8 cellular contexts compared by ENCODE assay signal in the genomic region with DNA sequence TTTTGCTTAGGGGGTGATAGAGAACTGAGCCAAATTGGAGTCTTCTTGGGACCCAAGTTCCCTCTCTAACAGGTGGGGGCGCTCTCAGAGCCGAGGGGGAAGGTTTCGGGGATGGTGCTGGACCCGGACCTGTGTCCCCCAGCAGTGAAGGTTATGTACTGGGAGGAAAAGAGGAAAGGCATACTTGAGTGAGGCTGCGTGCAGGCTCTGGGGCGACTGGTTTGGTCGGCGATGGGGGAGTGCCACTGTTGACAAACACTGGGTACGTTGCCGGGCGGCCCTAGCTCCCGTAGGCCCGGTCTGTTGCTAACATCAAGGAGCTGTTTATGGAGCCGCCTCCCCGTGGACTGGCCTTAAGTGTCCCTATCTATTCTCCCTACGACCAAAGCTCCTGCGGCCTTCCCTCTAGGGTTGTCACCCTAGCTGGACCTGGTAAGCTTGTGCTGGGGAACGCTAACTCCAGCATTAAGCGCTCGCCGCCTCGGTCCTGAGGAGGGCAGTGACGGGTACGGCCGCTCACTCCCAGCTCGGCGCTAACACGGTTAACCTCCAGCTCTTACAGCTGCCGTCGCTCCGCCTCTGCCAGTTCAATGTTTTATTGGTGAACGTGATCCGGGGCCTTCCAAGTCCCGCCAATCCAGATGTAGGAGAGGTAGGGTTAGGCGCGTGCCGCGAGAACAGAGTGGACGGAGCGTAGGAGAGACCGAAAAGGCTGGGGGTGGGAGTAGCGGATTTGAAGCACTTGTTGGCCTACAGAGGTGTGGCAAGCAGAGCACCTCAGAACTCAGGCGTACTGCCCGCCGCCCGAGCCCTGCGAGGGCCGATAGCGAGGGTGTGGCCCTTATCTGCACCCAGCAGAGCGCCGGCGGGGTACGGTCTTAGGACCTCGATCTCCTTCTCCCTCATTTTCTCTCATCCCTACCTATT. TPM values are rescaled to one million over a fixed set of nuclear protein-coding genes. Genes with fewer than 3 reads are reported as not detected.
DNase-seq lines count a peak whose midpoint lies in the region; ATAC-seq and TF ChIP-seq lines count a peak whose summit lies in the region.

A gene (plus strand): TSS at position 685 of the 927 bp plus-strand sequence. CDS start 422 bp downstream, outside the sequence.

- under 1% methylated on average over 39 of the region's 54 CpGs for WGBS in esophagus muscularis mucosa

- H3K4me3 ChIP-seq in DOHH2 (ENCODE audit: low read length) (peak within 1 kb of the TSS; percentile 95), Peyer's patch (peak within 1 kb of the TSS; percentile 66 to 84 (median 74)), esophagus muscularis mucosa (peak within 1 kb of the TSS; percentile 67 to 83 (median 73))

- intact Hi-C loops in esophagus muscularis mucosa (cut with DNase I) = no loop called here

- H3K36me3 ChIP-seq in DOHH2 (ENCODE audit: control insufficient read depth, low read length) = peaks cover 51% of the 10 kb centered on the region
- H3K36me3 ChIP-seq in KOPT-K1 (ENCODE audit: insufficient read depth, low read length) = peaks cover 61% of the 10 kb centered on the region
- peaks cover 0 to 50% (median 0%) of the 10 kb centered on the region in 3 donors for H3K36me3 ChIP-seq in Peyer's patch
- peaks cover 8 to 70% (median 56%) of the 10 kb centered on the region in 4 donors for H3K36me3 ChIP-seq in esophagus muscularis mucosa

- H3K27me3 ChIP-seq in DOHH2 (ENCODE audit: control insufficient read depth, low read length) (no peaks in the 10 kb centered on the region), Peyer's patch (no peaks in the 10 kb centered on the region), esophagus muscularis mucosa (peaks cover 0 to 3% (median 0%) of the 10 kb centered on the region in 4 donors)

- no peak for TF ChIP-seq EP300 in esophagus muscularis mucosa (IDR thresholded peaks at IDR 0.05)

- TF ChIP-seq POLR2A in Peyer's patch (IDR thresholded peaks at IDR 0.05) (peak; percentile 35 to 54), esophagus muscularis mucosa (IDR thresholded peaks at IDR 0.05; ENCODE audit: low read depth) (no peak)

- H3K27ac ChIP-seq in DOHH2 (ENCODE audit: low read depth, low read length) (peak within 1 kb of the TSS; percentile 41), KOPT-K1 (ENCODE audit: low read depth, low read length, poor library complexity, severe bottlenecking) (peak within 1 kb of the TSS; percentile 71), Peyer's patch (peak within 1 kb of the TSS; percentile 70 to 89 (median 85)), esophagus muscularis mucosa (replicated peaks in 1 of 4) (peak within 1 kb of the TSS; percentile 86 to 91 (median 88))

- H3F3A ChIP-seq in DOHH2 (ENCODE audit: control insufficient read depth, insufficient read depth) = no peaks in the 10 kb centered on the region

- peak within 1 kb of the TSS; percentile 77 for H3K4me2 ChIP-seq in DOHH2 (ENCODE audit: low read length)

- ATAC-seq in GM21786 (IDR thresholded peaks at IDR 0.05; ENCODE audit: unreplicated experiment) = peak; percentile 96

- H4K20me1 ChIP-seq in DOHH2 (ENCODE audit: control insufficient read depth, insufficient read depth, low read depth, low read length) = no peaks in the 10 kb centered on the region

- peaks cover 8% of the 10 kb centered on the region for H3K79me2 ChIP-seq in DOHH2 (ENCODE audit: control insufficient read depth, low read length)

- H3K9me3 ChIP-seq in DOHH2 (ENCODE audit: control insufficient read depth, insufficient read depth, low read length) = no peaks in the 10 kb centered on the region
- no peaks in the 10 kb centered on the region for H3K9me3 ChIP-seq in KOPT-K1 (ENCODE audit: insufficient read depth, low read length, poor library complexity, severe bottlenecking)
- no peaks in the 10 kb centered on the region for H3K9me3 ChIP-seq in Peyer's patch
- no peaks in the 10 kb centered on the region for H3K9me3 ChIP-seq in esophagus muscularis mucosa

- no peaks in the 10 kb centered on the region for H3K9me2 ChIP-seq in DOHH2 (replicated peaks; ENCODE audit: control insufficient read depth, low read length)

- DNase-seq in Peyer's patch = peak; percentile 95 to 98 (median 97)
- peak; percentile 92 to 94 for DNase-seq in activated T-cell treated with anti-CD3 and anti-CD28 coated beads, Interleukin-2, amount 50 U/mL, for 48 hours
- peak; percentile 99 for DNase-seq in esophagus muscularis mucosa (ENCODE audit: extremely low spot score)
- peak; percentile 99 for DNase-seq in myocyte (ENCODE audit: low read depth)
- peak; percentile 84 to 96 for DNase-seq in stimulated activated CD8-positive, alpha-beta memory T cell treated with anti-CD3 and anti-CD28 coated beads, Interleukin-7, amount 100 ng/mL, for 48 hours (ENCODE audit: extremely low read depth in 1 of 2, low read depth in 1 of 2)

- H3K4me1 ChIP-seq in DOHH2 (ENCODE audit: control insufficient read depth, low read length) (peaks cover 20% of the 10 kb centered on the region), Peyer's patch (peaks cover 0 to 39% (median 8%) of the 10 kb centered on the region in 4 donors), esophagus muscularis mucosa (peaks cover 28 to 51% (median 41%) of the 10 kb centered on the region in 4 donors)

- TF ChIP-seq CTCF in DOHH2 (IDR thresholded peaks at IDR 0.05; ENCODE audit: low read depth, low read length, poor library complexity, severe bottlenecking) = peak; percentile 95
- TF ChIP-seq CTCF in Peyer's patch (IDR thresholded peaks at IDR 0.05) = peak in 5 of 6 experiments; percentile 30 to 50 (median 45)
- peak; percentile 38 to 60 (median 44) for TF ChIP-seq CTCF in esophagus muscularis mucosa (IDR thresholded peaks at IDR 0.05)

RNA-seq across cellular contexts. Expression of the gene that starts here (rescaled TPM):
- total RNA-seq in Peyer's patch = 10 to 100 TPM in 3 of 4 donors, 1 to 10 TPM in 1; 9.5 to 38.0 (median 20.9) TPM
- total RNA-seq in esophagus muscularis mucosa = 10 to 100 TPM; 12.8 to 22.1 (median 15.8) TPM
- 9.4 and 18.5 TPM in 2 replicates for total RNA-seq in myocyte
- polyA plus RNA-seq in myocyte (2012) = 16.8 TPM

Comparison
In these comparisons a context has a peak if more than half of its experiments do, and no peak if none do; other contexts are left out.
1. Peak in every context shown above with its lines: DNase-seq, ATAC-seq, H3K4me3 ChIP-seq and H3K27ac ChIP-seq.
2. CTCF ChIP-seq: peak in every context shown above with its lines; median percentile 95 in DOHH2; 45 in Peyer's patch; 44 in esophagus muscularis mucosa.